9 cellular contexts compared by ENCODE assay signal in the genomic region with DNA sequence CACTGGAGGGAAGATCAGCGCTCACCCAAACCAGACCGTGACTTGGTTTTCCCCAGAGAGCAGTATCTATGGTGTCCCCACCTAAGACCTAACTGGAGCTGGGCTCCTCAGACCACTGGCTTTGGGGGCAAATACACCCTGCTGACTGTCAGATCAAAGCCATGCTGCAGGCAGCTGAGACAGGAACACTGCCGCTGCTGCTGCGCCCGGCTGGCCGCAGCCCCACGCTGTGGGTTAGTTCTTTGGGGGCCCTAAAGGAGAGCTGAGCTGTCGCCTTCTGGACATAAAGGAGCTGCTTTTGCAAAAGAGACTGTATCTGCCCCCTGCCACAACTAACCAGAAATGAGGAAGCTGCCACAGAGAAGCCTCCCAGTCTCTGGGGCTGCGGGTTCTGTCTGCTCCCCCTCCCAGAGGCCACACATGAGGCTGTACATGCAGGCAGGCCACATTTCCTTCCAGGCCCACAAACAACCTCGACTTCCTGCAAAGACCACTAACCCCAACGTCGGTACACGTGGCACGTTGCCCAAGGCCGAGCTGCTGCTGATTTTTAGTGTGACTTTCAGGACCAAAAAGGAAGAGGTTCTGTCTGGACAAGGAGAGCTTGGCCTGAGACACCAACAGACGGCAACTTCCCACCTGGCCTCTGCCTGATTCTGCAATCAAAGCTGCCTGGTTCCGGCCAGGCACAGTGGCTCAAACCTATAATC. TPM values are rescaled to one million over a fixed set of nuclear protein-coding genes. Genes with fewer than 3 reads are reported as not detected.
DNase-seq lines count a peak whose midpoint lies in the region; ATAC-seq and TF ChIP-seq lines count a peak whose summit lies in the region.
"Had no signal": no experiment of that assay in that cellular context is flagged by ENCODE, and none has a peak within 500 bp of the region (broad histone marks: within the 10 kb centered on the region; RNA-seq: fewer than 3 reads in every experiment).

No MANE protein-coding gene starts in this region.

- H3K4me3 ChIP-seq in neural progenitor cell: no peak overlapping the region

- peak overlapping the region; percentile 83 for H3K27ac Mint-ChIP-seq in T-helper 2 cell treated with Interferon-gamma antibody and Interleukin-4, amounts not matched to agents 5 μg/mL and 100 μg/mL, for 36 hours
- peak overlapping the region; percentile 88 for H3K27ac Mint-ChIP-seq in chondrocyte (ENCODE audit: unreplicated experiment)
- H3K27ac Mint-ChIP-seq in neural progenitor cell: peak overlapping the region; percentile 76

- H4K20me1 ChIP-seq in neural progenitor cell (ENCODE audit: low read depth): no peaks in the 10 kb centered on the region

- peaks cover 7% of the 10 kb centered on the region for H3F3A ChIP-seq in neural progenitor cell (ENCODE audit: low read depth)

- H3K4me3 Mint-ChIP-seq in T-helper 2 cell treated with Interferon-gamma antibody and Interleukin-4, amounts not matched to agents 5 μg/mL and 100 μg/mL, for 36 hours: peak overlapping the region; percentile 63
- no peak overlapping the region for H3K4me3 Mint-ChIP-seq in chondrocyte (ENCODE audit: unreplicated experiment)
- H3K4me3 Mint-ChIP-seq in neural progenitor cell: no peak overlapping the region

- H3K9me3 ChIP-seq in neural progenitor cell (ENCODE audit: low read depth): no peaks in the 10 kb centered on the region

- H3K9ac ChIP-seq in neural progenitor cell: no peak overlapping the region

- H3K4me1 Mint-ChIP-seq in T-helper 2 cell treated with Interferon-gamma antibody and Interleukin-4, amounts not matched to agents 5 μg/mL and 100 μg/mL, for 36 hours (ENCODE audit: low read depth): peaks cover 42% of the 10 kb centered on the region
- H3K4me1 Mint-ChIP-seq in chondrocyte (ENCODE audit: low read depth) (peaks cover 18% of the 10 kb centered on the region), neural progenitor cell (peaks cover 22% of the 10 kb centered on the region)

- no peaks in the 10 kb centered on the region for H3K9me3 Mint-ChIP-seq in T-helper 2 cell treated with Interferon-gamma antibody and Interleukin-4, amounts not matched to agents 5 μg/mL and 100 μg/mL, for 36 hours
- H3K9me3 Mint-ChIP-seq in chondrocyte (ENCODE audit: low read depth) (no peaks in the 10 kb centered on the region), neural progenitor cell (no peaks in the 10 kb centered on the region)

- H3K79me2 ChIP-seq in neural progenitor cell (ENCODE audit: low read depth): no peaks in the 10 kb centered on the region

- H3K4me1 ChIP-seq in neural progenitor cell: peaks cover 6% of the 10 kb centered on the region

- H3K4me2 ChIP-seq in neural progenitor cell: no peak overlapping the region

- H3K36me3 Mint-ChIP-seq in T-helper 2 cell treated with Interferon-gamma antibody and Interleukin-4, amounts not matched to agents 5 μg/mL and 100 μg/mL, for 36 hours (ENCODE audit: low read depth): no peaks in the 10 kb centered on the region
- H3K36me3 Mint-ChIP-seq in chondrocyte (ENCODE audit: low read depth) (no peaks in the 10 kb centered on the region), neural progenitor cell (no peaks in the 10 kb centered on the region)

- H3K27me3 ChIP-seq in neural progenitor cell: no peaks in the 10 kb centered on the region

- peaks cover 3% of the 10 kb centered on the region for H3K27me3 Mint-ChIP-seq in T-helper 2 cell treated with Interferon-gamma antibody and Interleukin-4, amounts not matched to agents 5 μg/mL and 100 μg/mL, for 36 hours (ENCODE audit: low read depth)
- H3K27me3 Mint-ChIP-seq in chondrocyte (ENCODE audit: low read depth): no peaks in the 10 kb centered on the region
- peaks cover 6% of the 10 kb centered on the region for H3K27me3 Mint-ChIP-seq in neural progenitor cell (ENCODE audit: insufficient read depth, low read depth)

- peak; percentile 45 for ATAC-seq in GM18519 (IDR thresholded peaks at IDR 0.05; ENCODE audit: low FRiP score, unreplicated experiment)
- ATAC-seq in HG02981 (IDR thresholded peaks at IDR 0.05; ENCODE audit: unreplicated experiment): peak; percentile 71
- ATAC-seq in HG03460 (IDR thresholded peaks at IDR 0.05; ENCODE audit: unreplicated experiment): no peak
- no peak for ATAC-seq in GM21360 (IDR thresholded peaks at IDR 0.05; ENCODE audit: unreplicated experiment)

- H2AFZ ChIP-seq in neural progenitor cell (replicated peaks): no peak overlapping the region

- TF ChIP-seq CTCF in chondrocyte (IDR thresholded peaks at IDR 0.05) (no peak), neural progenitor cell (IDR thresholded peaks at IDR 0.05) (no peak)

- no peaks in the 10 kb centered on the region for H3K36me3 ChIP-seq in neural progenitor cell

- DNase-seq in T-helper 2 cell treated with Interferon-gamma antibody and Interleukin-4, amounts not matched to agents 5 μg/mL and 100 μg/mL, for 36 hours (ENCODE audit: low spot score): peak; percentile 53
- no peak for DNase-seq in chondrocyte (ENCODE audit: low spot score)
- no peak for DNase-seq in neural progenitor cell (ENCODE audit: low spot score)
- DNase-seq in NCI-H446 treated with DMSO at 0.1 percent for 48 hours (lab: John Stamatoyannopoulos, UW): no peak

- H3K27ac ChIP-seq in neural progenitor cell: no peak overlapping the region
- H3K27ac ChIP-seq: VCaP had no signal

RNA-seq across cellular contexts. Expression of a gene that starts 18.2 kb away (rescaled TPM):
- 114 to 129 TPM (median 119 TPM) in 3 replicates for total RNA-seq in chondrocyte
- total RNA-seq in neural progenitor cell (ENCODE audit: low replicate concordance): 36.7 and 92.7 TPM in 2 replicates

Comparison
In these comparisons a context has a peak if more than half of its experiments do, and no peak if none do; other contexts are left out.
1. ATAC-seq: peak in GM18519 (single experiment) and HG02981 (single experiment); none in HG03460 (single experiment) and GM21360 (single experiment).
2. Peak in every context shown above with its lines, with median percentiles within 50 percentile points of each other: H3K27ac Mint-ChIP-seq.